ENCODE assay signal across 16 cellular contexts in the genomic region with DNA sequence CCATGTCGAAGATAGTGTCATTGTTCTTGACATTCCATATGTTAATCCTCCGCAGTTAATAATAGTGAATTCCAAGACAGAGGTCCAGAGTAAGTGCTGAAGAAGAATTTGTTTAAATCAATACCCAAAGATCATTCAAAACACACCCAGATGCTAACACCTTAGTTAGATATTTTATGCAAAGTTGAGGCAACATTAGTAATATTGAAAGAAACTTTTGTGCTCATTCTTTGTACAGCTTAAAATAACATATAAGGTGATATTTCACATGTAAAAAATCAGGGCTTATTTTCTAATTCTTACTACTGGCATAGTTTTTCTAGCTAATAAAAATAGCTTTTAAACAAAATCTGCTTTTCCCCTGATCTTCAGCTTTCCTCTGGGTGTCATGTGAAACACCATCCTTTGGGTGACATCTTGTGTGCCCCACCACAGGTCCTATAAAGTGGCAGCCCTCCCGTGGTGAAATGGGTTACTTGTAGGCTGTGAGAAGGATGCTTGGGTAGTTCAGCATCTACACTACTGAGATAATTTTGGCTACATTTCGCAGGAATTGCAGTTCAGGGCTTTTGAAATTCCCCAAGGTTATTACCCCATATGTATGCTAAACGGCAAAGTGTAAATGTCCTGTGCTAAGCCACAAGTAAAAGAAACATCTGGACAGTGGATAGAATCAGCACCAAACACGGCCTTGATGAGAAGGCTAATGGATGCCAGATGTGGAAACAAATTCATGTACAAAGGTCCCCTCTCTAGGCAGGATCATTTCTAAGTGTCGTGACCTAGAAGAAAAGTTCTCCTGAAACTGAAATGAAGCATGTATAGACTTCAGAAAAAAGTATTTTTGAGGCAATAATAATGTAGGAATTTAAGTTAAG.
DNase-seq lines count a peak whose midpoint lies in the region; ATAC-seq, FAIRE-seq and TF ChIP-seq lines count a peak whose summit lies in the region.
"Had no signal": no experiment of that assay in that cellular context is flagged by ENCODE, and none has a peak within 500 bp of the region (broad histone marks: within the 10 kb centered on the region; RNA-seq: fewer than 3 reads in every experiment).

No MANE protein-coding gene starts in this region.

- H4K20me1 ChIP-seq in SK-N-SH (ENCODE audit: insufficient read depth), result no peaks in the 10 kb centered on the region

- FAIRE-seq in GM12892 (lab: Jason Lieb, UNC), result peak; percentile 54
- FAIRE-seq: H54 had no signal

- 14% methylated on average over 7 of the region's 7 CpGs for WGBS in SK-N-SH (ENCODE audit: low lambda C conversion rate)

- ATAC-seq in GM19452 (IDR thresholded peaks at IDR 0.05; ENCODE audit: unreplicated experiment), result peak; percentile 58
- ATAC-seq in HG02870 (IDR thresholded peaks at IDR 0.05; ENCODE audit: unreplicated experiment), result peak; percentile 82
- ATAC-seq: CD8-positive, alpha-beta T cell; left lung had no signal

- H3F3A ChIP-seq in SK-N-SH (replicated peaks; ENCODE audit: insufficient read depth), result no peaks in the 10 kb centered on the region

- BruUV-seq in Caco-2 (replicated peaks; lab: Mats Ljungman, UMichigan), result no TSS peak

- H3K27me3 Mint-ChIP-seq in Caco-2 (ENCODE audit: insufficient read depth, unreplicated experiment), result peaks cover 4% of the 10 kb centered on the region
- H3K27me3 Mint-ChIP-seq: central memory CD8-positive, alpha-beta T cell had no signal

- CTCF ChIA-PET in SK-N-SH (lab: Yijun Ruan, JAX), result interaction anchor here (1.3 to 4.9 kb wide), 2 partner anchors 17 to 66 kb away, joined by 3 to 23 read pairs; no protein-coding TSS in a partner anchor
- CTCF ChIA-PET in Caco-2 (lab: Charles Lee), result no interaction called here
- CTCF ChIA-PET in HEK293T (lab: Yijun Ruan, JAX), result no interaction called here

- no peaks in the 10 kb centered on the region for H3K79me2 ChIP-seq in SK-N-SH (ENCODE audit: insufficient read depth)

- H3K4me3 Mint-ChIP-seq in Caco-2 (ENCODE audit: unreplicated experiment), result no peak overlapping the region
- H3K4me3 Mint-ChIP-seq: CD8-positive, alpha-beta T cell; central memory CD8-positive, alpha-beta T cell had no signal

- no peak for TF ChIP-seq RAD21 in SK-N-SH (IDR thresholded peaks at IDR 0.05; ENCODE audit: low read length)

- H3K9me3 Mint-ChIP-seq in Caco-2 (ENCODE audit: unreplicated experiment), result no peaks in the 10 kb centered on the region
- H3K9me3 Mint-ChIP-seq: CD8-positive, alpha-beta T cell; central memory CD8-positive, alpha-beta T cell had no signal

- no peak overlapping the region for H3K9ac ChIP-seq in SK-N-SH

- TF ChIP-seq EP300 in SK-N-SH (IDR thresholded peaks at IDR 0.05; ENCODE audit: borderline replicate concordance in 1 of 2, low read depth in 1 of 2, low read length in 1 of 2), result peak in 1 of 2 experiments; percentile 26; a peak in 1 of 4 replicates

- H3K36me3 Mint-ChIP-seq in Caco-2 (ENCODE audit: insufficient read depth, unreplicated experiment), result no peaks in the 10 kb centered on the region
- H3K36me3 Mint-ChIP-seq: CD8-positive, alpha-beta T cell had no signal

- no peaks in the 10 kb centered on the region for H3K4me1 Mint-ChIP-seq in Caco-2 (ENCODE audit: low read depth, unreplicated experiment)
- H3K4me1 Mint-ChIP-seq: central memory CD8-positive, alpha-beta T cell had no signal

- DNase-seq in GM12892 (ENCODE audit: insufficient read length) (no peak), SK-N-SH (peak; percentile 15), HuH-7.5 (ENCODE audit: low spot score) (no peak), AG20443 (ENCODE audit: low spot score) (no peak), Caco-2 (no peak), HEK293T (ENCODE audit: extremely low spot score) (no peak)
- DNase-seq: CD8-positive, alpha-beta T cell; left lung; NCI-H1417 treated with DMSO at 0.1 percent for 48 hours; NCI-H446 treated with DMSO at 0.1 percent for 48 hours; stimulated activated CD4-positive, alpha-beta T cell treated with anti-CD3 and anti-CD28 coated beads, Interleukin-2, amount 100 ng/mL, for 48 hours; T-helper 2 cell had no signal

- H3K27me3 ChIP-seq in SK-N-SH (ENCODE audit: insufficient read depth) (no peaks in the 10 kb centered on the region), Caco-2 (replicated peaks; ENCODE audit: control insufficient read depth, insufficient read depth, low read length) (no peaks in the 10 kb centered on the region)
- H3K27me3 ChIP-seq: left lung had no signal

- no peak for TF ChIP-seq CTCF in SK-N-SH (IDR thresholded peaks at IDR 0.05)
- no peak for TF ChIP-seq CTCF in Caco-2 (IDR thresholded peaks at IDR 0.05; ENCODE audit: insufficient read depth in 1 of 2, low read depth in 1 of 2, low read length in 1 of 2, severe bottlenecking in 1 of 2, unreplicated experiment in 1 of 2)

- H3K4me1 ChIP-seq in SK-N-SH (ENCODE audit: control insufficient read depth in 1 of 2, insufficient read depth in 2 of 2, low read depth in 1 of 2, low read length in 1 of 2) (peaks cover 0 to 12% of the 10 kb centered on the region in 2 experiments; a peak in 2 of 4 replicates), Caco-2 (no peaks in the 10 kb centered on the region)
- H3K4me1 ChIP-seq: left lung had no signal

- H3K27ac Mint-ChIP-seq in Caco-2 (ENCODE audit: unreplicated experiment), result no peak overlapping the region
- H3K27ac Mint-ChIP-seq: CD8-positive, alpha-beta T cell had no signal

- no peaks in the 10 kb centered on the region for H3K9me3 ChIP-seq in SK-N-SH
- no peaks in the 10 kb centered on the region for H3K9me3 ChIP-seq in Caco-2
- H3K9me3 ChIP-seq: left lung had no signal

- H3K4me3 ChIP-seq in SK-N-SH (ENCODE audit: low read depth in 2 of 2, low read length in 1 of 2), result no peak overlapping the region
- no peak overlapping the region for H3K4me3 ChIP-seq in Caco-2 (ENCODE audit: low read depth, low read length)
- H3K4me3 ChIP-seq: left lung had no signal

- TF ChIP-seq POLR2A in GM12892 (IDR thresholded peaks at IDR 0.05; ENCODE audit: low read depth, low read length), result no peak

- H3K27ac ChIP-seq in SK-N-SH (ENCODE audit: low read depth in 2 of 2, low read length in 1 of 2), result no peak overlapping the region
- H3K27ac ChIP-seq: left lung had no signal

- H3K4me2 ChIP-seq in SK-N-SH, result no peak overlapping the region

- no peaks in the 10 kb centered on the region for H3K36me3 ChIP-seq in SK-N-SH (replicated peaks in 1 of 2; ENCODE audit: control insufficient read depth in 1 of 2, insufficient read depth in 2 of 2, low read length in 1 of 2)
- no peaks in the 10 kb centered on the region for H3K36me3 ChIP-seq in Caco-2 (ENCODE audit: control insufficient read depth, insufficient read depth, low read length)
- H3K36me3 ChIP-seq: left lung had no signal

- intact Hi-C loops in Caco-2 (cut with micrococcal nuclease; ENCODE audit: unreplicated experiment), result no loop called here

- no peaks in the 10 kb centered on the region; the same call in 1 of the 2 replicates for H3K9me2 ChIP-seq in SK-N-SH

- POLR2A ChIA-PET in SK-N-SH (lab: Yijun Ruan, JAX) (no interaction called here), Caco-2 (lab: Charles Lee) (no interaction called here), HEK293T (lab: Yijun Ruan, JAX) (no interaction called here)

- no peak overlapping the region for H2AFZ ChIP-seq in SK-N-SH (ENCODE audit: low read depth)

TF ChIP-seq in SK-N-SH, 30 proteins besides CTCF, POLR2A, EP300 and RAD21:
- TF ChIP-seq ELF1 (IDR thresholded peaks at IDR 0.05), result no peak
- TF ChIP-seq, protein P1, sequence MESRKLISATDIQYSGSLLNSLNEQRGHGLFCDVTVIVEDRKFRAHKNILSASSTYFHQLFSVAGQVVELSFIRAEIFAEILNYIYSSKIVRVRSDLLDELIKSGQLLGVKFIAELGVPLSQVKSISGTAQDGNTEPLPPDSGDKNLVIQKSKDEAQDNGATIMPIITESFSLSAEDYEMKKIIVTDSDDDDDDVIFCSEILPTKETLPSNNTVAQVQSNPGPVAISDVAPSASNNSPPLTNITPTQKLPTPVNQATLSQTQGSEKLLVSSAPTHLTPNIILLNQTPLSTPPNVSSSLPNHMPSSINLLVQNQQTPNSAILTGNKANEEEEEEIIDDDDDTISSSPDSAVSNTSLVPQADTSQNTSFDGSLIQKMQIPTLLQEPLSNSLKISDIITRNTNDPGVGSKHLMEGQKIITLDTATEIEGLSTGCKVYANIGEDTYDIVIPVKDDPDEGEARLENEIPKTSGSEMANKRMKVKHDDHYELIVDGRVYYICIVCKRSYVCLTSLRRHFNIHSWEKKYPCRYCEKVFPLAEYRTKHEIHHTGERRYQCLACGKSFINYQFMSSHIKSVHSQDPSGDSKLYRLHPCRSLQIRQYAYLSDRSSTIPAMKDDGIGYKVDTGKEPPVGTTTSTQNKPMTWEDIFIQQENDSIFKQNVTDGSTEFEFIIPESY (IDR thresholded peaks at IDR 0.05; ENCODE audit: borderline replicate concordance, low read depth), result no peak
- 0 out of 2 replicates have a peak, but pooled peaks have one; percentile 10 for TF ChIP-seq RCOR1 (IDR thresholded peaks at IDR 0.05; ENCODE audit: low read length)
- peak; percentile 54 for TF ChIP-seq CHD2 (IDR thresholded peaks at IDR 0.05; ENCODE audit: low read length, partially characterized antibody)
- no peak for TF ChIP-seq TCF12 (IDR thresholded peaks at IDR 0.05)
TF ChIP-seq in SK-N-SH: peak in this region for 2.

TF ChIP-seq in HEK293T, 16 proteins besides CTCF, POLR2A, EP300 and RAD21:
- TF ChIP-seq LEF1 (IDR thresholded peaks at IDR 0.05; ENCODE audit: borderline replicate concordance), result no peak
- TF ChIP-seq SP1 (IDR thresholded peaks at IDR 0.05), result no peak
- TF ChIP-seq SUZ12 (IDR thresholded peaks at IDR 0.05), result no peak
- no peak for TF ChIP-seq NFRKB (IDR thresholded peaks at IDR 0.05)
- TF ChIP-seq ZNF384 (IDR thresholded peaks at IDR 0.05), result no peak
- TF ChIP-seq FOXK2 (IDR thresholded peaks at IDR 0.05), result no peak
- no peak for TF ChIP-seq CTBP1 (IDR thresholded peaks at IDR 0.05; ENCODE audit: borderline replicate concordance)
- TF ChIP-seq PKNOX1 (IDR thresholded peaks at IDR 0.05), result no peak
- no peak for TF ChIP-seq FOXM1 (IDR thresholded peaks at IDR 0.05; ENCODE audit: borderline replicate concordance)
- no peak for TF ChIP-seq L3MBTL2 (conservative IDR thresholded peaks at IDR 0.05)
